22 cellular contexts compared by ENCODE assay signal in the genomic region with DNA sequence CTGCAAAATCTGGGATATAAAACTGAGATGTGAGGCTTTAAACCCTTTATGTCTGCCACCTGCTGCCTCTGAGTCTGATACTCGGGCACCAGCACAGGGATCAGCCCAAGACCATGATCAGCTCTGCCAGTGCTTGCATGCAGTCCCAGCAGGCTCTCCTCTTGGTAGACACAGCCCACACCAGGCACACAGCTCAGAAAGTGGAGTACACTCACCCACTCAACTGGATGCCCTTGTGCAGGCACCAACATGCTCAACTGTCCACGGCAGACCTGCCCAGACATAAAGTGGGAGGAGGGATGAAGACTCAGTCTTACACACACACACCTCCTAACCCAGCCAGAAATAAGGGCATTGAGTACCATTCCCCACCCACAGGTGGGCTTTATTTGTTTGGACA. TPM values are rescaled to one million over a fixed set of nuclear protein-coding genes. Genes with fewer than 3 reads are reported as not detected.
A peak's percentile ranks its signal among the peaks of the same experiment; 100 is the strongest.
DNase-seq lines count a peak whose midpoint lies in the region; ATAC-seq, FAIRE-seq and TF ChIP-seq lines count a peak whose summit lies in the region.
"Had no signal": no experiment of that assay in that cellular context is flagged by ENCODE, and none has a peak within 500 bp of the region (broad histone marks: within the 10 kb centered on the region; RNA-seq: fewer than 3 reads in every experiment).

No MANE protein-coding gene starts in this region.

- H3K36me3 ChIP-seq in Panc1 (ENCODE audit: control insufficient read depth, insufficient read depth, low read length) (no peaks in the 10 kb centered on the region), mammary epithelial cell (ENCODE audit: insufficient read depth, low read length) (no peaks in the 10 kb centered on the region)
- H3K36me3 ChIP-seq: BE2C, HAP-1 had no signal

- H3K4me2 ChIP-seq in mammary epithelial cell (ENCODE audit: insufficient read depth, low read depth, low read length) = peak overlapping the region; percentile 22

- peak overlapping the region; percentile 47 for H2AFZ ChIP-seq in mammary epithelial cell (ENCODE audit: low read depth, low read length)
- H2AFZ ChIP-seq: GM23248 had no signal

- BruUV-seq in Panc1 (replicated peaks; lab: Mats Ljungman, UMichigan) = no TSS peak
- BruUV-seq in mammary epithelial cell (replicated peaks; lab: Mats Ljungman, UMichigan) = no TSS peak

- no peaks in the 10 kb centered on the region for H3K79me2 ChIP-seq in mammary epithelial cell (ENCODE audit: insufficient read depth, low read length)

- H3K9me3 ChIP-seq in Panc1 (ENCODE audit: control insufficient read depth, insufficient read depth, low read depth, low read length) (no peaks in the 10 kb centered on the region), mammary epithelial cell (replicated peaks; ENCODE audit: insufficient read depth, low read length) (no peaks in the 10 kb centered on the region), right cardiac atrium (ENCODE audit: control insufficient read depth, low read length) (no peaks in the 10 kb centered on the region)
- H3K9me3 ChIP-seq: BE2C, Caco-2, HAP-1 had no signal

- no peaks in the 10 kb centered on the region for H4K20me1 ChIP-seq in mammary epithelial cell (ENCODE audit: insufficient read depth, low read length)

- H3K4me1 ChIP-seq in Panc1 (ENCODE audit: control insufficient read depth, insufficient read depth, low read length) = no peaks in the 10 kb centered on the region
- peaks cover 23% of the 10 kb centered on the region for H3K4me1 ChIP-seq in mammary epithelial cell (ENCODE audit: insufficient read depth, low read length)
- H3K4me1 ChIP-seq in right cardiac atrium (ENCODE audit: control insufficient read depth, insufficient read depth, low read length) = no peaks in the 10 kb centered on the region
- H3K4me1 ChIP-seq: BE2C, Caco-2 had no signal

- H3K27ac ChIP-seq in Panc1 (ENCODE audit: low read length) (no peak overlapping the region), mammary epithelial cell (ENCODE audit: insufficient read depth, low read depth, low read length) (no peak overlapping the region), right cardiac atrium (ENCODE audit: low read length) (no peak overlapping the region)
- H3K27ac ChIP-seq: GM23248 had no signal

- in situ Hi-C loops in Panc1 (cut with HindIII; ENCODE audit: low pct_unique_long_range_greater_than_20kb, low sequenced_read_pairs) (no loop called here), mammary epithelial cell (cut with MboI; ENCODE audit: low sequenced_read_pairs in 2 of 2) (no loop called here)

- TF ChIP-seq CTCF in Panc1 (IDR thresholded peaks at IDR 0.05) = no peak
- no peak for TF ChIP-seq CTCF in mammary epithelial cell (conservative IDR thresholded peaks at IDR 0.05 in 1 of 2, IDR thresholded peaks at IDR 0.05 in 1 of 2; ENCODE audit: extremely low read depth in 1 of 2, insufficient read depth in 1 of 2, low read depth in 1 of 2, low read length in 2 of 2)

- whole genome bisulfite sequencing in mammary epithelial cell (ENCODE audit: low coverage, missing lambda C conversion rate) = 0% methylated on average over 2 of the region's 2 CpGs
- 81% methylated on average over 2 of the region's 2 CpGs for WGBS in right cardiac atrium

- 0 out of 2 replicates have a peak, but pooled peaks have one; percentile 51 for ATAC-seq in Panc1
- peak; percentile 97 for ATAC-seq in esophagus mucosa
- ATAC-seq in right cardiac atrium = no peak

- no peak overlapping the region for H3K4me3 ChIP-seq in Panc1 (ENCODE audit: low read depth in 2 of 2, low read length in 2 of 2)
- no peak overlapping the region for H3K4me3 ChIP-seq in mammary epithelial cell (replicated peaks in 1 of 3; ENCODE audit: insufficient read depth in 1 of 3, low read depth in 2 of 3, low read length in 3 of 3)
- no peak overlapping the region for H3K4me3 ChIP-seq in right cardiac atrium (ENCODE audit: low read length)
- H3K4me3 ChIP-seq: GM23248, HAP-1 had no signal

- DNase-seq in Panc1 (ENCODE audit: low read depth, low spot score) (no peak), mammary epithelial cell (peak; percentile 91), frontal cortex (ENCODE audit: low spot score in 2 of 2) (no peak), globus pallidus (ENCODE audit: low spot score) (no peak), right cardiac atrium (no peak), DMS79 treated with DMSO at 0.1 percent for 48 hours (lab: John Stamatoyannopoulos, UW) (no peak)
- DNase-seq: ACHN; BE2C; C1 segment of cervical spinal cord; Caco-2; CD4-positive, alpha-beta T cell; GDM1; GM23248 had no signal

- no peak overlapping the region for H3K9ac ChIP-seq in mammary epithelial cell (ENCODE audit: insufficient read depth, low read length)
- H3K9ac ChIP-seq: GM23248 had no signal

- intact Hi-C loops in Panc1 (cut with micrococcal nuclease; ENCODE audit: unreplicated experiment) (no loop called here), mammary epithelial cell (cut with micrococcal nuclease) (no loop called here), right cardiac atrium (cut with DNase I) (no loop called here)

- no peak for FAIRE-seq in frontal cortex (lab: Jason Lieb, UNC)
- FAIRE-seq: A204.1, D721Med, GM12892, GM18507 had no signal

- POLR2A ChIA-PET in Panc1 (lab: Charles Lee) = interaction anchor here (0.6 kb wide), 1 partner anchor 9 kb away, joined by 6 read pairs; no protein-coding TSS in a partner anchor

- H3K27me3 ChIP-seq in Panc1 (ENCODE audit: control insufficient read depth, insufficient read depth, low read length) = no peaks in the 10 kb centered on the region
- no peaks in the 10 kb centered on the region for H3K27me3 ChIP-seq in mammary epithelial cell (ENCODE audit: insufficient read depth, low read length)
- no peaks in the 10 kb centered on the region for H3K27me3 ChIP-seq in right cardiac atrium (ENCODE audit: control insufficient read depth, insufficient read depth)
- H3K27me3 ChIP-seq: BE2C had no signal

- dilution Hi-C loops in mammary epithelial cell (cut with HindIII; ENCODE audit: low sequenced_read_pairs) = no loop called here

- CTCF ChIA-PET in Panc1 (lab: Charles Lee) (no interaction called here), mammary epithelial cell (lab: Charles Lee; ENCODE audit: low non-redundant PET) (no interaction called here)

RNA-seq across cellular contexts. Expression of gene MYH16, which starts 18.2 kb away (rescaled TPM):
- 0.23 TPM for total RNA-seq in Panc1 (2021; ENCODE audit: unreplicated experiment)
- polyA plus RNA-seq in Panc1 (2012; ENCODE audit: insufficient read length) = 0.48 TPM
- 1 to 10 TPM in 1 of 2 donors, under 1 TPM in 1; under 0.01 to 3.4 TPM for total RNA-seq in mammary epithelial cell
- 3.7 TPM for polyA plus RNA-seq in mammary epithelial cell
- not detected for polyA minus RNA-seq in mammary epithelial cell
- total RNA-seq in esophagus mucosa = not detected
- not detected for total RNA-seq in frontal cortex
- total RNA-seq in right cardiac atrium = not detected
- not detected for polyA plus RNA-seq in right cardiac atrium
- total RNA-seq: Caco-2; CD4-positive, alpha-beta T cell; GM23248 had no signal
- polyA plus RNA-seq: GM23248 had no signal

RNA-seq across cellular contexts. Expression of gene KPNA7, which starts 46.5 kb away (rescaled TPM):
- total RNA-seq in Panc1 (2021; ENCODE audit: unreplicated experiment) (0.49 TPM), mammary epithelial cell (under 1 TPM in 1 of 2 donors, not detected in 1; 0.45 TPM), esophagus mucosa (0.72 TPM), frontal cortex (not detected), right cardiac atrium (not detected)
- 0.34 TPM for polyA plus RNA-seq in Panc1 (2012; ENCODE audit: insufficient read length)
- polyA plus RNA-seq in mammary epithelial cell (0.42 TPM), right cardiac atrium (not detected)
- not detected for polyA minus RNA-seq in mammary epithelial cell
- total RNA-seq: CD4-positive, alpha-beta T cell; Daoy; GM23248; H4; HT1080 had no signal
- polyA plus RNA-seq: GM23248 had no signal

Comparison
In these comparisons a context has a peak if more than half of its experiments do, and no peak if none do; other contexts are left out.
1. ATAC-seq: peak in Panc1 (single experiment) and esophagus mucosa (single experiment); none in right cardiac atrium (0 of 2).